ENCODE assay signal across 8 cellular contexts in genomic region chr4:139455187-139455586, GRCh38. TPM values are rescaled to one million over a fixed set of nuclear protein-coding genes. Genes with fewer than 3 reads are reported as not detected.
DNase-seq lines count a peak whose midpoint lies in the region; ATAC-seq and TF ChIP-seq lines count a peak whose summit lies in the region.

No MANE protein-coding gene starts in this region.

- H3K9me3 ChIP-seq in RWPE2 (ENCODE audit: severe bottlenecking) (no peaks in the 10 kb centered on the region), gastrocnemius medialis (no peaks in the 10 kb centered on the region)

- no peak for TF ChIP-seq CTCF in GM12875 (IDR thresholded peaks at IDR 0.05; ENCODE audit: borderline replicate concordance, insufficient read depth, low read depth, low read length)
- TF ChIP-seq CTCF in RWPE2 (IDR thresholded peaks at IDR 0.05; ENCODE audit: poor library complexity, severe bottlenecking): no peak
- TF ChIP-seq CTCF in fibroblast of villous mesenchyme (IDR thresholded peaks at IDR 0.05; ENCODE audit: insufficient read depth, low read depth, low read length): no peak
- no peak for TF ChIP-seq CTCF in gastrocnemius medialis (IDR thresholded peaks at IDR 0.05 in 4 of 5, conservative IDR thresholded peaks at IDR 0.05 in 1 of 5)
- no peak for TF ChIP-seq CTCF in GM10266 (IDR thresholded peaks at IDR 0.05; ENCODE audit: control insufficient read depth, insufficient read depth, low read depth, missing control alignments)
- no peak for TF ChIP-seq CTCF in GM13977 (IDR thresholded peaks at IDR 0.05; ENCODE audit: extremely low read depth, insufficient read depth, missing control alignments)

- in situ Hi-C loops in gastrocnemius medialis (cut with MboI; ENCODE audit: low sequenced_read_pairs in 4 of 4): no loop called here
- in situ Hi-C loops in GM13977 (cut with MboI; ENCODE audit: low pct_unique_long_range_greater_than_20kb, low sequenced_read_pairs, unreplicated experiment): no loop called here

- H3K4me1 ChIP-seq in RWPE2 (ENCODE audit: insufficient read depth, poor library complexity, severe bottlenecking) (peaks cover 34% of the 10 kb centered on the region), gastrocnemius medialis (peaks cover 30 to 39% of the 10 kb centered on the region in 2 donors)

- H3K27ac ChIP-seq in RWPE2 (ENCODE audit: poor library complexity, severe bottlenecking) (peak overlapping the region; percentile 4), gastrocnemius medialis (peak overlapping the region; percentile 88 to 96 (median 95))

- ATAC-seq in RWPE2 (ENCODE audit: low read depth) (no peak), gastrocnemius medialis (no peak), HG02798 (IDR thresholded peaks at IDR 0.05; ENCODE audit: poor library complexity, unreplicated experiment) (no peak)

- H3K4me3 ChIP-seq in GM12875 (ENCODE audit: low read depth, low read length) (peak overlapping the region; percentile 64), RWPE2 (ENCODE audit: severe bottlenecking) (peak overlapping the region; percentile 57), fibroblast of villous mesenchyme (ENCODE audit: low read depth, low read length) (peak overlapping the region; percentile 92), gastrocnemius medialis (peak overlapping the region; percentile 69 to 98 (median 80))

- H3K36me3 ChIP-seq in RWPE2 (ENCODE audit: low read depth) (no peaks in the 10 kb centered on the region), gastrocnemius medialis (no peaks in the 10 kb centered on the region)

- TF ChIP-seq POLR2A in gastrocnemius medialis (IDR thresholded peaks at IDR 0.05): no peak

- DNase-seq in RWPE2 (ENCODE audit: low spot score) (no peak), fibroblast of villous mesenchyme (ENCODE audit: low read depth) (no peak), gastrocnemius medialis (no peak), GM10266 (ENCODE audit: extremely low spot score) (no peak), NCI-H82 (lab: John Stamatoyannopoulos, UW) (no peak), GM13977 (ENCODE audit: low spot score) (no peak)

- H3K27me3 ChIP-seq in RWPE2 (ENCODE audit: insufficient read depth, poor library complexity, severe bottlenecking) (no peaks in the 10 kb centered on the region), gastrocnemius medialis (no peaks in the 10 kb centered on the region)

- intact Hi-C loops in gastrocnemius medialis (cut with DNase I; ENCODE audit: low total_unique reads): loop anchor here (2.0 to 10.0 kb wide), 5 partner anchors 54 to 700 kb away; partner anchors contain the start of genes MAML3 and NAA15

RNA-seq across cellular contexts. Expression of gene RAB33B, which starts 1.3 kb away (rescaled TPM):
- total RNA-seq in fibroblast of villous mesenchyme (11.3 and 14.7 TPM in 2 replicates), gastrocnemius medialis (1 to 10 TPM; 3.3 to 7.5 (median 5.7) TPM)
